In the genomic region with DNA sequence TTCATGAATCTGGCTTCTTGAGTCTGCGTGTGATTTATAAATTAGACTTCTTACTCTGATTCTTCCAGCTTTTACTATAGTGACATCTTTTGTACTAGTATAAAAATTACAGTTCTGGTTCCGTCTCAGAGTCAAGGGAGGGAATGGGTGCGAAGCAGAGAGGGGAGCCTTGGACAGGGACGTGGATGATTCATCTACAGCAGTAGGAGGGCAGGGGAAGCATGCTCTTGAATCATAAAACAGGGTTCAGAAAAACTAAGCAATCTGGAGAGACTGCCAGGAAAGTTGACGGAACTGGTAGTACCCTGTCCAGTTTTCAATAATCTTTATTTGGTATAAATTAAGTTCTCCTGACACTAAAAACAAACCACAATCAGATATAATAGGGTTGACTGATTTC, we compare ENCODE assay signal across 22 cellular contexts. TPM values are rescaled to one million over a fixed set of nuclear protein-coding genes. Genes with fewer than 3 reads are reported as not detected.
DNase-seq lines count a peak whose midpoint lies in the region; ATAC-seq and TF ChIP-seq lines count a peak whose summit lies in the region.
"Had no signal": no experiment of that assay in that cellular context is flagged by ENCODE, and none has a peak within 500 bp of the region (broad histone marks: within the 10 kb centered on the region; RNA-seq: fewer than 3 reads in every experiment).

No MANE protein-coding gene starts in this region.

- no peak for ATAC-seq in omental fat pad (ENCODE audit: low FRiP score)
- ATAC-seq in activated CD8-positive, alpha-beta T cell treated with anti-CD3 and anti-CD28 coated beads for 36 hours, result no peak
- ATAC-seq: Panc1, Right ventricle myocardium inferior had no signal

- H3K4me3 Mint-ChIP-seq in activated CD8-positive, alpha-beta T cell treated with anti-CD3 and anti-CD28 coated beads for 36 hours, result no peak overlapping the region
- H3K4me3 Mint-ChIP-seq: CD4-positive, alpha-beta memory T cell; IgD-negative memory B cell had no signal

- DNase-seq in EH (ENCODE audit: low read depth), result peak; percentile 55
- peak; percentile 37 for DNase-seq in RPMI7951 (ENCODE audit: low read depth)
- peak; percentile 76 for DNase-seq in fibroblast of peridontal ligament (ENCODE audit: extremely low read depth)
- DNase-seq in stromal cell of bone marrow (ENCODE audit: low read depth), result peak; percentile 24
- no peak for DNase-seq in HUDEP-2 (lab: John Stamatoyannopoulos, UW; ENCODE audit: unreplicated experiment in 76 of 76)
- DNase-seq in uterus, result no peak
- DNase-seq in omental fat pad (ENCODE audit: low spot score), result no peak
- no peak for DNase-seq in activated CD8-positive, alpha-beta T cell treated with anti-CD3 and anti-CD28 coated beads for 36 hours
- DNase-seq: Calu3; CD4-positive, alpha-beta memory T cell; HCEC 1CT; Kasumi-1; NCI-H1105; NCI-H2171 treated with DMSO at 0.1 percent for 48 hours; NCI-H446 treated with DMSO at 0.1 percent for 48 hours; SW 1271 had no signal

- no peak overlapping the region for H3K27ac Mint-ChIP-seq in activated CD8-positive, alpha-beta T cell treated with anti-CD3 and anti-CD28 coated beads for 36 hours
- H3K27ac Mint-ChIP-seq: CD4-positive, alpha-beta memory T cell; IgD-negative memory B cell had no signal

- intact Hi-C loops in uterus (cut with DNase I; ENCODE audit: low total_unique reads), result no loop called here
- intact Hi-C loops in activated CD8-positive, alpha-beta T cell treated with anti-CD3 and anti-CD28 coated beads for 36 hours (cut with micrococcal nuclease), result no loop called here

- H3K4me3 ChIP-seq in uterus, result no peak overlapping the region

- H3K36me3 Mint-ChIP-seq in activated CD8-positive, alpha-beta T cell treated with anti-CD3 and anti-CD28 coated beads for 36 hours (ENCODE audit: low read depth), result no peaks in the 10 kb centered on the region
- H3K36me3 Mint-ChIP-seq: CD4-positive, alpha-beta memory T cell; IgD-negative memory B cell had no signal

- no peaks in the 10 kb centered on the region for H3K9me3 ChIP-seq in uterus

- H3K4me1 Mint-ChIP-seq in activated CD8-positive, alpha-beta T cell treated with anti-CD3 and anti-CD28 coated beads for 36 hours (ENCODE audit: low read depth), result no peaks in the 10 kb centered on the region
- H3K4me1 Mint-ChIP-seq: CD4-positive, alpha-beta memory T cell; IgD-negative memory B cell had no signal

- no peaks in the 10 kb centered on the region for H3K27me3 ChIP-seq in uterus

- no peaks in the 10 kb centered on the region for H3K4me1 ChIP-seq in uterus

- H3K36me3 ChIP-seq in uterus, result no peaks in the 10 kb centered on the region

- TF ChIP-seq CTCF in uterus (IDR thresholded peaks at IDR 0.05), result no peak
- no peak for TF ChIP-seq CTCF in omental fat pad (IDR thresholded peaks at IDR 0.05)
- no peak for TF ChIP-seq CTCF in activated CD8-positive, alpha-beta T cell treated with anti-CD3 and anti-CD28 coated beads for 36 hours (IDR thresholded peaks at IDR 0.05)

- TF ChIP-seq POLR2A in uterus (IDR thresholded peaks at IDR 0.05), result no peak

- H3K9me3 Mint-ChIP-seq in activated CD8-positive, alpha-beta T cell treated with anti-CD3 and anti-CD28 coated beads for 36 hours, result no peaks in the 10 kb centered on the region

- POLR2A ChIA-PET in activated CD8-positive, alpha-beta T cell treated with anti-CD3 and anti-CD28 coated beads for 36 hours (lab: Charles Lee), result no interaction called here

- CTCF ChIA-PET in activated CD8-positive, alpha-beta T cell treated with anti-CD3 and anti-CD28 coated beads for 36 hours (lab: Charles Lee), result no interaction called here

- H3K27ac ChIP-seq in uterus, result no peak overlapping the region
- H3K27ac ChIP-seq: HL-60 had no signal

- peaks cover 2% of the 10 kb centered on the region for H3K27me3 Mint-ChIP-seq in activated CD8-positive, alpha-beta T cell treated with anti-CD3 and anti-CD28 coated beads for 36 hours

RNA-seq across cellular contexts. Expression of a gene that starts 58.1 kb away (rescaled TPM):
- 6.7 and 7.6 TPM in 2 replicates for total RNA-seq in RPMI7951 (2014; rRNA removed; shearing (Covaris generic))
- total RNA-seq in uterus (10 to 100 TPM in 2 of 4 donors, 1 to 10 TPM in 2; 9.4 to 64.8 (median 28.1) TPM), omental fat pad (10 to 100 TPM in 1 of 4 donors, 1 to 10 TPM in 3; 1.1 to 13.9 (median 2.2) TPM)
- not detected for total RNA-seq in activated CD8-positive, alpha-beta T cell treated with anti-CD3 and anti-CD28 coated beads for 36 hours
- total RNA-seq: Calu3; CD4-positive, alpha-beta memory T cell; HT1080; SK-MEL-5 had no signal

Comparison
In these comparisons a context has a peak if more than half of its experiments do, and no peak if none do; other contexts are left out.
1. DNase-seq: peak in EH (single experiment), RPMI7951 (single experiment), fibroblast of peridontal ligament (single experiment) and stromal cell of bone marrow (single experiment); none in HUDEP-2 (0 of 76), uterus (0 of 2), omental fat pad (single experiment) and activated CD8-positive, alpha-beta T cell treated with anti-CD3 and anti-CD28 coated beads for 36 hours (single experiment).